Comparison of ENCODE assay signal across 37 cellular contexts in the genomic region with DNA sequence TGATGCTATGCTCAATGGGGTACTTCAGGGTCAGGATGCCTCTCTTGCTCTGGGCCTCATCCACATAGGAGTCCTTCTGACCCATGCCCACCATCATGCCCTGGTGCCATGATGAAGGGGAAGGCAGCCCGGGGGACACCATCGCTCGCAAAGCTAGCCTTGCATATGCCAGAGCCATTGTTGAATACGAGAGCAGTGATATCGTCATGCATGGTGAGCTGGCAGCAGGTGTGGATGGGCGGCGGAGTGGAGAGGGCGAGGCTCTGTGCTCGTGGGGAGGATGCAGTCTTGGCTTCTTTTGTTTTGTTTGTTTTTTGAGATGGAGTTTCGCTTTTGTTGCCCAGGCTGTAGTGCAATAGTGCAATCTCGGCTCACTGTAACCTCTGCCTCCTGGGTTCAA. TPM values are rescaled to one million over a fixed set of nuclear protein-coding genes. Genes with fewer than 3 reads are reported as not detected.
"Had no signal": no experiment of that assay in that cellular context is flagged by ENCODE, and none has a peak within 500 bp of the region (broad histone marks: within the 10 kb centered on the region; RNA-seq: fewer than 3 reads in every experiment).

No MANE protein-coding gene starts in this region.

- H3K36me3 Mint-ChIP-seq: activated naive CD8-positive, alpha-beta T cell treated with anti-CD3 and anti-CD28 coated beads for 36 hours; natural killer cell had no signal

- H3K27me3 ChIP-seq: adrenal gland, body of pancreas, cardiac muscle cell, dorsolateral prefrontal cortex, gastroesophageal sphincter, hepatocyte, neutrophil, pancreas, testis had no signal

- H3K9me3 ChIP-seq: adrenal gland, body of pancreas, gastroesophageal sphincter, neutrophil, pancreas, prostate gland, testis had no signal

- H3K4me3 Mint-ChIP-seq: activated naive CD4-positive, alpha-beta T cell treated with anti-CD3 and anti-CD28 coated beads for 36 hours; activated naive CD8-positive, alpha-beta T cell treated with anti-CD3 and anti-CD28 coated beads for 36 hours; natural killer cell; T-helper 1 cell treated with Interleukin-12 subunit alpha and Interleukin-12 subunit beta and Interleukin-4 antibody, amounts not matched to agents 30 μg/mL and 1 μg/mL, for 36 hours had no signal

- H3K4me1 Mint-ChIP-seq: activated naive CD8-positive, alpha-beta T cell treated with anti-CD3 and anti-CD28 coated beads for 36 hours; natural killer cell had no signal

- H3K36me3 ChIP-seq: adrenal gland, cardiac muscle cell, gastroesophageal sphincter, neutrophil, pancreas, prostate gland had no signal

- H3K79me2 ChIP-seq: hepatocyte had no signal

- DNase-seq: activated CD4-positive, alpha-beta T cell treated with anti-CD3 and anti-CD28 coated beads for 4 hours; activated CD4-positive, alpha-beta T cell treated with anti-CD3 and anti-CD28 coated beads, Interleukin-2, amount 50 U/mL, for 4 hours; activated effector memory CD4-positive, alpha-beta T cell treated with anti-CD3 and anti-CD28 coated beads, Interleukin-2, amount 50 U/mL, for 16 hours; activated naive CD4-positive, alpha-beta T cell treated with anti-CD3 and anti-CD28 coated beads for 36 hours; activated naive CD8-positive, alpha-beta T cell treated with anti-CD3 and anti-CD28 coated beads for 36 hours; activated T-cell treated with anti-CD3 and anti-CD28 coated beads for 4 hours; adrenal gland; body of pancreas; cerebellar nuclear complex; dorsolateral prefrontal cortex; effector memory CD4-positive, alpha-beta T cell; erythroblast; islet precursor cell; mammary epithelial cell; natural killer cell; pancreas; retina; stimulated activated CD4-positive, alpha-beta T cell treated with anti-CD3 and anti-CD28 coated beads, Interleukin-12 subunit alpha, Interleukin-12 subunit beta, amount 100 ng/mL, for 4 hours; stimulated activated CD4-positive, alpha-beta T cell treated with anti-CD3 and anti-CD28 coated beads, Interleukin-4, amount 100 ng/mL, for 1 hour; stimulated activated naive CD8-positive, alpha-beta T cell treated with anti-CD3 and anti-CD28 coated beads, Interleukin-15, Interleukin-2, amounts not matched to agents 100 U/mL and 50 U/mL, for 24 hours; T-helper 9 cell; testis; trophoblast cell had no signal

- H3K4me1 ChIP-seq: adrenal gland, body of pancreas, gastroesophageal sphincter, pancreas, prostate gland, testis had no signal

- H3K9me3 Mint-ChIP-seq: activated naive CD4-positive, alpha-beta T cell treated with anti-CD3 and anti-CD28 coated beads for 36 hours; activated naive CD8-positive, alpha-beta T cell treated with anti-CD3 and anti-CD28 coated beads for 36 hours; natural killer cell; T-helper 1 cell treated with Interleukin-12 subunit alpha and Interleukin-12 subunit beta and Interleukin-4 antibody, amounts not matched to agents 30 μg/mL and 1 μg/mL, for 36 hours had no signal

- H3K4me2 ChIP-seq: hepatocyte had no signal

- ATAC-seq: body of pancreas; gastroesophageal sphincter; natural killer cell; pancreas; sciatic nerve; stimulated activated naive CD8-positive, alpha-beta T cell treated with anti-CD3 and anti-CD28 coated beads, Interleukin-15, Interleukin-2, amounts not matched to agents 100 U/mL and 50 U/mL, for 24 hours had no signal

- H3K27me3 Mint-ChIP-seq: activated naive CD8-positive, alpha-beta T cell treated with anti-CD3 and anti-CD28 coated beads for 36 hours had no signal

- H3K27ac ChIP-seq: adrenal gland, body of pancreas, cardiac muscle cell, coronary artery, dorsolateral prefrontal cortex, gastroesophageal sphincter, hepatocyte, neutrophil, pancreas, prostate gland, skin epidermis, testis, VCaP had no signal

- H2AFZ ChIP-seq: hepatocyte had no signal

- H3K4me3 ChIP-seq: adrenal gland, body of pancreas, cardiac muscle cell, coronary artery, dorsolateral prefrontal cortex, gastroesophageal sphincter, hepatocyte, pancreas, prostate gland, skin epidermis, testis had no signal

- H3K27ac Mint-ChIP-seq: activated naive CD4-positive, alpha-beta T cell treated with anti-CD3 and anti-CD28 coated beads for 36 hours; activated naive CD8-positive, alpha-beta T cell treated with anti-CD3 and anti-CD28 coated beads for 36 hours; natural killer cell; T-helper 1 cell treated with Interleukin-12 subunit alpha and Interleukin-12 subunit beta and Interleukin-4 antibody, amounts not matched to agents 30 μg/mL and 1 μg/mL, for 36 hours had no signal

RNA-seq across cellular contexts. Expression of gene SPZ1, which starts 17.2 kb away (rescaled TPM):
- total RNA-seq: activated naive CD4-positive, alpha-beta T cell treated with anti-CD3 and anti-CD28 coated beads for 36 hours; activated naive CD8-positive, alpha-beta T cell treated with anti-CD3 and anti-CD28 coated beads for 36 hours; adrenal gland; aorta; body of pancreas; cardiac muscle cell; dorsolateral prefrontal cortex; fibroblast of lung; fibroblast of villous mesenchyme; gastroesophageal sphincter; hepatocyte; liver; mammary epithelial cell; natural killer cell; pancreas; prostate gland; sciatic nerve had no signal
